Comparison of ENCODE assay signal across 22 cellular contexts in the genomic region with DNA sequence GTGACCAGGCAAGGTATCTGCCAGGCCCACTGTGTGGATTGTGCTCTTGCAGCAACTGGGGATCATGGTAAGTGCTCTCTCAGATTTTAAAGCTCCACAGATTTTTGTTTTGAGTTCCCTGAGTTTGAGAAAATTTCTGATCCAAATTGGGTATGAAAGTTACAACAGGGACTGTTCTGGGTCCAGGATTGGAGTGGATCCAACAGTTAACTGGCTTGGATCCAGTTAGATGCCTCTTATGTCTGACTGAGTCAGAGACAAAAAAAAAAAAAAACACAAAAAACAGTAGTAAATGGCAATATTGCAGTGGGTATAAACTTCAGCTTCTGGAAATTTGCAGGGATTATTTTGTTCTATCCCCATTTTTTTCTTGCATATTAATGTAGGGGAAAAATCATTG.
"Had no signal": no experiment of that assay in that cellular context is flagged by ENCODE, and none has a peak within 500 bp of the region (broad histone marks: within the 10 kb centered on the region; RNA-seq: fewer than 3 reads in every experiment).

No MANE protein-coding gene starts in this region.

- H3K27ac ChIP-seq: ascending aorta, breast epithelium, gastroesophageal sphincter, heart right ventricle, thoracic aorta, upper lobe of left lung had no signal

- H3K4me1 Mint-ChIP-seq: activated T-helper 17 cell treated with anti-CD3 and anti-CD28 coated beads, Interleukin-2, amount 50 U/mL, for 72 hours; naive thymus-derived CD4-positive, alpha-beta T cell; neural crest cell; WTC11 had no signal

- H3K4me1 ChIP-seq: breast epithelium, gastroesophageal sphincter, heart right ventricle, upper lobe of left lung had no signal

- DNase-seq: activated CD4-positive, alpha-beta T cell treated with anti-CD3 and anti-CD28 coated beads, Interleukin-2, amount 50 U/mL, for 4 hours; activated CD8-positive, alpha-beta memory T cell treated with anti-CD3 and anti-CD28 coated beads for 24 hours; activated CD8-positive, alpha-beta memory T cell treated with anti-CD3 and anti-CD28 coated beads, Interleukin-2, amount 50 U/mL, for 4 hours; activated T-cell treated with anti-CD3 and anti-CD28 coated beads, Interleukin-2, amount 50 U/mL, for 24 hours; heart right ventricle; islet precursor cell; naive thymus-derived CD4-positive, alpha-beta T cell; occipital lobe; stimulated activated CD4-positive, alpha-beta T cell treated with anti-CD3 and anti-CD28 coated beads, Interleukin-4, amount 100 ng/mL, for 24 hours; stimulated activated naive CD4-positive, alpha-beta T cell treated with Interleukin-2 at 50 U/mL for 16 hours; T-helper 9 cell; upper lobe of left lung had no signal

- H3K9me3 ChIP-seq: ascending aorta, thoracic aorta had no signal

- H3K36me3 ChIP-seq: ascending aorta, breast epithelium, gastroesophageal sphincter, heart right ventricle, thoracic aorta, upper lobe of left lung had no signal

- ATAC-seq: activated naive CD4-positive, alpha-beta T cell treated with anti-CD3 and anti-CD28 coated beads, Interleukin-2, amount 50 U/mL, for 72 hours; activated T-helper 17 cell treated with anti-CD3 and anti-CD28 coated beads, Interleukin-2, amount 50 U/mL, for 72 hours; gastroesophageal sphincter; heart right ventricle; left lobe of liver; naive thymus-derived CD4-positive, alpha-beta T cell; WTC11 had no signal

- H3K27me3 ChIP-seq: ascending aorta, breast epithelium, gastroesophageal sphincter, heart right ventricle, upper lobe of left lung had no signal

- H3K4me3 Mint-ChIP-seq: activated T-cell treated with anti-CD3 and anti-CD28 coated beads, Interleukin-2, amount 50 U/mL, for 24 hours; activated T-helper 17 cell treated with anti-CD3 and anti-CD28 coated beads, Interleukin-2, amount 50 U/mL, for 72 hours; naive thymus-derived CD4-positive, alpha-beta T cell; neural crest cell; WTC11 had no signal

- H3K27ac Mint-ChIP-seq: activated naive CD4-positive, alpha-beta T cell treated with anti-CD3 and anti-CD28 coated beads, Interleukin-2, amount 50 U/mL, for 72 hours; activated T-cell treated with anti-CD3 and anti-CD28 coated beads, Interleukin-2, amount 50 U/mL, for 24 hours; activated T-helper 17 cell treated with anti-CD3 and anti-CD28 coated beads, Interleukin-2, amount 50 U/mL, for 72 hours; naive thymus-derived CD4-positive, alpha-beta T cell; WTC11 had no signal

- H3K36me3 Mint-ChIP-seq: activated naive CD4-positive, alpha-beta T cell treated with anti-CD3 and anti-CD28 coated beads, Interleukin-2, amount 50 U/mL, for 72 hours had no signal

- H3K27me3 Mint-ChIP-seq: activated T-cell treated with anti-CD3 and anti-CD28 coated beads, Interleukin-2, amount 50 U/mL, for 24 hours; activated T-helper 17 cell treated with anti-CD3 and anti-CD28 coated beads, Interleukin-2, amount 50 U/mL, for 72 hours; naive thymus-derived CD4-positive, alpha-beta T cell had no signal

- H3K4me3 ChIP-seq: ascending aorta, breast epithelium, gastroesophageal sphincter, heart right ventricle, lung, thoracic aorta, upper lobe of left lung had no signal
